ENCODE assay signal across 1 cellular context in genomic region chr3:141105828-141106628, GRCh38.
TF ChIP-seq lines count a peak whose summit lies in the region.

No MANE protein-coding gene starts in this region.

TF ChIP-seq in GM23338, 12 proteins besides CTCF, POLR2A, EP300 and RAD21 (continued from another document):
- TF ChIP-seq ZNF462 (CRISPR knock-in tag; IDR thresholded peaks at IDR 0.05) (no peak), ZNF114 (CRISPR knock-in tag; IDR thresholded peaks at IDR 0.05) (no peak), NANOG (IDR thresholded peaks at IDR 0.05; ENCODE audit: borderline replicate concordance) (no peak)
TF ChIP-seq in GM23338: peak in this region for 0.
